ENCODE assay signal across 2 cellular contexts in genomic region chr6:167515873-167516507, GRCh38.
TF ChIP-seq lines count a peak whose summit lies in the region.

No MANE protein-coding gene starts in this region.

TF ChIP-seq in HepG2, 621 proteins besides CTCF, POLR2A, EP300 and RAD21 (continues in another document):
- TF ChIP-seq SOX13 (IDR thresholded peaks at IDR 0.05), result no peak
- no peak for TF ChIP-seq SOX13 (CRISPR knock-in tag; conservative IDR thresholded peaks at IDR 0.05 in 1 of 2, IDR thresholded peaks at IDR 0.05 in 1 of 2)
- no peak for TF ChIP-seq PAXIP1 (CRISPR knock-in tag; conservative IDR thresholded peaks at IDR 0.05)
- no peak for TF ChIP-seq IKZF5 (CRISPR knock-in tag; IDR thresholded peaks at IDR 0.05)
- no peak for TF ChIP-seq TBX3 (IDR thresholded peaks at IDR 0.05; ENCODE audit: borderline replicate concordance)
- TF ChIP-seq ZIK1 (CRISPR knock-in tag; IDR thresholded peaks at IDR 0.05; ENCODE audit: borderline replicate concordance, low read depth), result no peak
- peak; percentile 60; the same call in 1 of the 2 replicates for TF ChIP-seq IKZF1 (IDR thresholded peaks at IDR 0.05)
- no peak for TF ChIP-seq STAG1 (CRISPR knock-in tag; IDR thresholded peaks at IDR 0.05)
- TF ChIP-seq ZNF629 (CRISPR knock-in tag; conservative IDR thresholded peaks at IDR 0.05), result no peak
- no peak for TF ChIP-seq POLR2G (IDR thresholded peaks at IDR 0.05; ENCODE audit: low read depth, low read length)
- TF ChIP-seq GRHL1 (CRISPR knock-in tag; conservative IDR thresholded peaks at IDR 0.05), result no peak
- TF ChIP-seq FOXK2 (IDR thresholded peaks at IDR 0.05), result peak; percentile 50; the same call in 1 of the 2 replicates
- TF ChIP-seq ZNF672 (CRISPR knock-in tag; IDR thresholded peaks at IDR 0.05), result no peak
- no peak for TF ChIP-seq HOMEZ (CRISPR knock-in tag; IDR thresholded peaks at IDR 0.05; ENCODE audit: low read depth)
- TF ChIP-seq ZNF709 (CRISPR knock-in tag; IDR thresholded peaks at IDR 0.05), result no peak
- no peak for TF ChIP-seq ZNF577 (CRISPR knock-in tag; IDR thresholded peaks at IDR 0.05; ENCODE audit: borderline replicate concordance, low read depth)
- TF ChIP-seq TRIM22 (IDR thresholded peaks at IDR 0.05), result no peak
- no peak for TF ChIP-seq MED1 (CRISPR knock-in tag; IDR thresholded peaks at IDR 0.05)
- TF ChIP-seq PLRG1 (conservative IDR thresholded peaks at IDR 0.05), result peak; percentile 80; the same call in 1 of the 2 replicates
- TF ChIP-seq PITX1 (CRISPR knock-in tag; IDR thresholded peaks at IDR 0.05), result no peak
- TF ChIP-seq TOPORS (CRISPR knock-in tag; IDR thresholded peaks at IDR 0.05), result no peak

TF ChIP-seq in IMR-90, 13 proteins besides CTCF, POLR2A, EP300 and RAD21:
- TF ChIP-seq MAFK (IDR thresholded peaks at IDR 0.05; ENCODE audit: low read depth, low read length), result no peak
- no peak for TF ChIP-seq USF2 (IDR thresholded peaks at IDR 0.05; ENCODE audit: low read depth, low read length)
- no peak for TF ChIP-seq MXI1 (IDR thresholded peaks at IDR 0.05; ENCODE audit: borderline replicate concordance, low read depth, low read length)
- no peak for TF ChIP-seq NFE2L2 (IDR thresholded peaks at IDR 0.05; ENCODE audit: low read depth, low read length)
- no peak for TF ChIP-seq CHD1 (IDR thresholded peaks at IDR 0.05; ENCODE audit: low read depth, low read length)
TF ChIP-seq in IMR-90: peak in this region for 0.
